In genomic region chr6:32081168-32081624, GRCh38 we compare ENCODE assay signal across 10 cellular contexts. TPM values are rescaled to one million over a fixed set of nuclear protein-coding genes. Genes with fewer than 3 reads are reported as not detected.
A peak's percentile ranks its signal among the peaks of the same experiment; 100 is the strongest.
DNase-seq lines count a peak whose midpoint lies in the region.
"Had no signal": no experiment of that assay in that cellular context is flagged by ENCODE, and none has a peak within 500 bp of the region (broad histone marks: within the 10 kb centered on the region; RNA-seq: fewer than 3 reads in every experiment).

No MANE protein-coding gene starts in this region.

- peak overlapping the region; percentile 82 for H3K27ac ChIP-seq in GM23248
- peak overlapping the region; percentile 77 for H3K27ac ChIP-seq in skeletal muscle tissue (ENCODE audit: low read depth, low read length)
- H3K27ac ChIP-seq: cardiac muscle cell had no signal

- H3K9me3 ChIP-seq in GM23248 (ENCODE audit: low read depth) (no peaks in the 10 kb centered on the region), skeletal muscle tissue (ENCODE audit: control insufficient read depth in 3 of 3, low read length in 3 of 3) (no peaks in the 10 kb centered on the region)

- no peaks in the 10 kb centered on the region for H3K9me3 Mint-ChIP-seq in activated CD4-positive, alpha-beta memory T cell treated with anti-CD3 and anti-CD28 coated beads for 36 hours

- H3K79me2 ChIP-seq in GM23248 (ENCODE audit: insufficient read depth) = no peaks in the 10 kb centered on the region

- no peaks in the 10 kb centered on the region for H3K27me3 ChIP-seq in GM23248 (replicated peaks; ENCODE audit: insufficient read depth)
- peaks cover 4 to 29% (median 6%) of the 10 kb centered on the region in 3 donors for H3K27me3 ChIP-seq in skeletal muscle tissue (ENCODE audit: control insufficient read depth in 3 of 3, insufficient read depth in 3 of 3, low read length in 3 of 3)
- H3K27me3 ChIP-seq: cardiac muscle cell had no signal

- H3K36me3 ChIP-seq in GM23248 (ENCODE audit: low read depth) = no peaks in the 10 kb centered on the region
- H3K36me3 ChIP-seq in skeletal muscle tissue (ENCODE audit: control insufficient read depth in 3 of 3, insufficient read depth in 3 of 3, low read length in 3 of 3) = peaks cover 0 to 22% (median 19%) of the 10 kb centered on the region in 3 donors
- H3K36me3 ChIP-seq: cardiac muscle cell had no signal

- H3K4me3 ChIP-seq in GM23248 (no peak overlapping the region), skeletal muscle tissue (ENCODE audit: low read length in 3 of 3) (no peak overlapping the region)
- H3K4me3 ChIP-seq: cardiac muscle cell had no signal

- H3F3A ChIP-seq in GM23248 (ENCODE audit: insufficient read depth) = peaks cover 33% of the 10 kb centered on the region

- H3K4me1 Mint-ChIP-seq in activated CD4-positive, alpha-beta memory T cell treated with anti-CD3 and anti-CD28 coated beads for 36 hours (ENCODE audit: low read depth) = peaks cover 3% of the 10 kb centered on the region

- DNase-seq in GM23248 (peak; percentile 97), SW480 (ENCODE audit: low spot score) (peak; percentile 56), glomerular visceral epithelial cell (ENCODE audit: extremely low spot score) (peak; percentile 89), KG1 (lab: John Stamatoyannopoulos, UW) (no peak), NCI-H187 (lab: John Stamatoyannopoulos, UW) (no peak), NCI-H1436 (lab: John Stamatoyannopoulos, UW) (no peak)
- DNase-seq in activated CD4-positive, alpha-beta memory T cell treated with anti-CD3 and anti-CD28 coated beads for 36 hours = no peak
- DNase-seq: T-helper 1 cell had no signal

- no peaks in the 10 kb centered on the region for H3K9me2 ChIP-seq in GM23248 (ENCODE audit: insufficient read depth)

- in situ Hi-C loops in GM23248 (cut with MboI) = no loop called here

- H3K4me3 Mint-ChIP-seq in activated CD4-positive, alpha-beta memory T cell treated with anti-CD3 and anti-CD28 coated beads for 36 hours = no peak overlapping the region

- no peaks in the 10 kb centered on the region for H3K36me3 Mint-ChIP-seq in activated CD4-positive, alpha-beta memory T cell treated with anti-CD3 and anti-CD28 coated beads for 36 hours

- intact Hi-C loops in activated CD4-positive, alpha-beta memory T cell treated with anti-CD3 and anti-CD28 coated beads for 36 hours (cut with micrococcal nuclease) = no loop called here

- peaks cover 22% of the 10 kb centered on the region for H3K27me3 Mint-ChIP-seq in activated CD4-positive, alpha-beta memory T cell treated with anti-CD3 and anti-CD28 coated beads for 36 hours

- CTCF ChIA-PET in activated CD4-positive, alpha-beta memory T cell treated with anti-CD3 and anti-CD28 coated beads for 36 hours (lab: Charles Lee) = no interaction called here

- peak overlapping the region; percentile 57 for H3K4me2 ChIP-seq in GM23248 (ENCODE audit: unreplicated experiment)

- H3K27ac Mint-ChIP-seq in activated CD4-positive, alpha-beta memory T cell treated with anti-CD3 and anti-CD28 coated beads for 36 hours = no peak overlapping the region

- no peaks in the 10 kb centered on the region for H4K20me1 ChIP-seq in GM23248 (ENCODE audit: insufficient read depth)

- H3K9ac ChIP-seq in GM23248 (peak overlapping the region; percentile 71), skeletal muscle tissue (ENCODE audit: low read depth in 1 of 3, low read length in 3 of 3) (no peak overlapping the region)

- WGBS in GM23248 (ENCODE audit: low coverage in 1 of 2, low lambda C conversion rate in 2 of 2, missing lambda C conversion rate in 2 of 2), 2 experiments = 15% methylated on average over 15 of the region's 15 CpGs

- peaks cover 62% of the 10 kb centered on the region for H3K4me1 ChIP-seq in GM23248 (ENCODE audit: insufficient read depth)
- peaks cover 11 to 21% (median 16%) of the 10 kb centered on the region in 3 donors for H3K4me1 ChIP-seq in skeletal muscle tissue (ENCODE audit: control insufficient read depth in 3 of 3, insufficient read depth in 3 of 3, low read length in 3 of 3)

- H2AFZ ChIP-seq in GM23248 = peak overlapping the region; percentile 47; the same call in 1 of the 2 replicates

- POLR2A ChIA-PET in activated CD4-positive, alpha-beta memory T cell treated with anti-CD3 and anti-CD28 coated beads for 36 hours (lab: Charles Lee) = no interaction called here

RNA-seq across cellular contexts. Expression of gene TNXB, which starts 27.9 kb away (rescaled TPM):
- 23.5 and 23.8 TPM in 2 replicates for total RNA-seq in GM23248 (2014; rRNA removed; shearing (Covaris generic))
- 5.2 TPM in 2 replicates for polyA plus RNA-seq in GM23248 (2016; fragmentation: Nextera tagmentation; extraction: Ambion mirVana)
- 130 TPM for total RNA-seq in skeletal muscle tissue
- 1 to 10 TPM; 5.2 to 5.8 TPM for total RNA-seq in activated CD4-positive, alpha-beta memory T cell treated with anti-CD3 and anti-CD28 coated beads for 36 hours

RNA-seq across cellular contexts. Expression of gene CYP21A2, which starts 43.0 kb away (rescaled TPM):
- not detected in 2 replicates for total RNA-seq in GM23248 (2014; rRNA removed; shearing (Covaris generic))
- not detected in 2 replicates for polyA plus RNA-seq in GM23248 (2016; fragmentation: Nextera tagmentation; extraction: Ambion mirVana)
- total RNA-seq in skeletal muscle tissue = not detected
- total RNA-seq in activated CD4-positive, alpha-beta memory T cell treated with anti-CD3 and anti-CD28 coated beads for 36 hours = under 1 TPM in 1 of 2 experiments, not detected in 1; 0.24 TPM

RNA-seq across cellular contexts. Expression of gene ATF6B, which starts 46.9 kb away (rescaled TPM):
- total RNA-seq in GM23248 (2014; rRNA removed; shearing (Covaris generic)) = 33.3 and 37.3 TPM in 2 replicates
- polyA plus RNA-seq in GM23248 (2016; fragmentation: Nextera tagmentation; extraction: Ambion mirVana) = 51.7 and 54.1 TPM in 2 replicates
- 14.1 TPM for total RNA-seq in skeletal muscle tissue
- total RNA-seq in activated CD4-positive, alpha-beta memory T cell treated with anti-CD3 and anti-CD28 coated beads for 36 hours = 10 to 100 TPM; 67.4 to 80.9 TPM

RNA-seq across cellular contexts. Expression of gene FKBPL, which starts 48.9 kb away (rescaled TPM):
- 2.9 and 5.3 TPM in 2 replicates for total RNA-seq in GM23248 (2014; rRNA removed; shearing (Covaris generic))
- 6.2 and 6.9 TPM in 2 replicates for polyA plus RNA-seq in GM23248 (2016; fragmentation: Nextera tagmentation; extraction: Ambion mirVana)
- 5.7 TPM for total RNA-seq in skeletal muscle tissue
- 1 to 10 TPM; 7.0 to 7.8 TPM for total RNA-seq in activated CD4-positive, alpha-beta memory T cell treated with anti-CD3 and anti-CD28 coated beads for 36 hours

Comparison
In these comparisons a context has a peak if more than half of its experiments do, and no peak if none do; other contexts are left out.
1. DNase-seq: peak in GM23248 (single experiment), SW480 (single experiment) and glomerular visceral epithelial cell (single experiment); none in activated CD4-positive, alpha-beta memory T cell treated with anti-CD3 and anti-CD28 coated beads for 36 hours (single experiment), KG1 (single experiment), NCI-H187 (0 of 2) and NCI-H1436 (single experiment).